In the genomic region with DNA sequence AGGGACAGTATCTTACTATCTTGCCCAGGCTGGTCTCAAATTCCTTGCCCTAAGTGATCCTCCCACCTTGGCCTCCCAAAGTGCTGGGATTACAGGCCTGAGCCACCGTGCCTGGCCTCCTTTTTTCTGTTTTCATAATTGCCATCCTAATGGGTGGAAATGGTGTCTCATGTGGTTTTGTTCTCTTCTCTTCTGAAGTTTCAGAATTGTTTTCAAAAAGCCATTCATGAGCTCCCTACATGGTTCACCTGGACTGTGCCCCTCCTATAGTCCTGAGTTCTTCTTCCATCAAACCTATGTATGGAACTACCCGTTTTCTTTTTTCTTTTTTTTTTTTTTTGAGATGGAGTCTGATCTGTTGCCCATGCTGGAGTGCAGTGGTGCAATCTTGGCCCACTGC, we compare ENCODE assay signal across 1 cellular context.
A peak's percentile ranks its signal among the peaks of the same experiment; 100 is the strongest.
TF ChIP-seq lines count a peak whose summit lies in the region.

No MANE protein-coding gene starts in this region.

TF ChIP-seq in GM12878, 131 proteins besides CTCF, POLR2A, EP300 and RAD21:
- peak; percentile 42; the same call in 1 of the 2 replicates for TF ChIP-seq EED (IDR thresholded peaks at IDR 0.05; ENCODE audit: low read depth)
- TF ChIP-seq RUNX3 (IDR thresholded peaks at IDR 0.05; ENCODE audit: low read length): peak; percentile 51
TF ChIP-seq in GM12878: peak in this region for 2; not testable (repeated sequence) for 129.
